ENCODE assay signal across 34 cellular contexts in the genomic region with DNA sequence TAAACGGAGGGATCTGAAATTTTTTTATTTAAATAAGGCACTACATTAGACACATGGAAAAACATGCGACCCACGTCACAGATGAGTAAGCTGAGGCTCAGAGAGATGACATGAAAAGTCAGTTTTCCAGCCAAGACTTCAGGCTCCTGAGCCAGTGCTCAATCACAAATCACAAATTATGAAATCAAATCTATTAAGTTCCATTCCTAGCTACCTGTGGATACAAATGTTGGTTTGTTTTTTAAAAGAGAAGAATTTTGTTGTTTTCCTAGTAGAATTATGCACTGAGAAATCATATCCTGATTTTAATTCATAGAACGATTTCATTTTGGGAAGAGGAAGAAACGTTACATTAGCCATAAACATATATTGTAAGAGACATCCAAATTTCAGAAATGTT.
"Had no signal": no experiment of that assay in that cellular context is flagged by ENCODE, and none has a peak within 500 bp of the region (broad histone marks: within the 10 kb centered on the region; RNA-seq: fewer than 3 reads in every experiment).

No MANE protein-coding gene starts in this region.

- H3K27ac Mint-ChIP-seq: activated B cell treated with CpG ODN at 0.5 μM for 24 hours; activated CD4-positive, alpha-beta memory T cell treated with anti-CD3 and anti-CD28 coated beads for 36 hours; activated naive CD4-positive, alpha-beta T cell treated with anti-CD3 and anti-CD28 coated beads, Interleukin-2, amount 10 ng/mL, durations not matched to agents 7 days and 5 days; activated naive CD8-positive, alpha-beta T cell; activated naive CD8-positive, alpha-beta T cell treated with anti-CD3 and anti-CD28 coated beads, Interleukin-2, amount 50 U/mL, for 24 hours; activated T-helper 1 cell treated with anti-CD3 and anti-CD28 coated beads, Interleukin-12 subunit alpha, Interleukin-12 subunit beta, Interleukin-2, Interleukin-4 antibody, amounts not matched to agents 30 ng/mL and 10 ng/mL and 1 ng/mL, durations not matched to agents 14 hours and 24 hours and 36 hours had no signal

- H3K4me1 Mint-ChIP-seq: activated B cell treated with CpG ODN at 0.5 μM for 24 hours; activated naive CD4-positive, alpha-beta T cell treated with anti-CD3 and anti-CD28 coated beads, Interleukin-2, amount 10 ng/mL, durations not matched to agents 7 days and 5 days; activated naive CD8-positive, alpha-beta T cell treated with anti-CD3 and anti-CD28 coated beads, Interleukin-2, amount 50 U/mL, for 24 hours had no signal

- H3K27me3 ChIP-seq: SJSA1 had no signal

- DNase-seq: activated B cell treated with CpG ODN at 0.5 μM for 24 hours; activated CD4-positive, alpha-beta memory T cell treated with anti-CD3 and anti-CD28 coated beads for 36 hours; activated CD4-positive, alpha-beta T cell treated with anti-CD3 and anti-CD28 coated beads for 4 hours; activated CD4-positive, alpha-beta T cell treated with anti-CD3 and anti-CD28 coated beads, Interleukin-2, amount 50 U/mL, for 1 hour; activated CD4-positive, CD25-positive, alpha-beta regulatory T cell treated with anti-CD3 and anti-CD28 coated beads, Interleukin-2, amount 50 U/mL, for 72 hours; activated CD8-positive, alpha-beta memory T cell treated with anti-CD3 and anti-CD28 coated beads, Interleukin-2, amount 50 U/mL, for 4 hours; activated gamma-delta T cell treated with Interleukin-2 at 50 U/mL for 16 hours; activated naive CD4-positive, alpha-beta T cell treated with anti-CD3 and anti-CD28 coated beads, Interleukin-2, amount 10 ng/mL, durations not matched to agents 7 days and 5 days; activated naive CD8-positive, alpha-beta T cell treated with anti-CD3 and anti-CD28 coated beads, Interleukin-2, amount 50 U/mL, for 24 hours; activated T-cell treated with anti-CD3 and anti-CD28 coated beads for 4 hours; activated T-cell treated with anti-CD3 and anti-CD28 coated beads, Interleukin-2, amount 50 U/mL, for 4 hours; anterior cingulate cortex; caudate nucleus; Kasumi-1; KG1; MM.1S; MV-4-11; NCI-H1092; NCI-H1436 treated with DMSO at 0.1 percent for 48 hours; NCI-H1694 treated with DMSO at 0.1 percent for 48 hours; NCI-H2029; NCI-H345; NCI-H524 treated with DMSO at 0.1 percent for 48 hours; SHP77 treated with DMSO at 0.1 percent for 48 hours; SW 1271; T-helper 1 cell; T-helper 2 cell; T-helper 9 cell had no signal

- H3K27me3 Mint-ChIP-seq: activated B cell treated with CpG ODN at 0.5 μM for 24 hours; activated naive CD4-positive, alpha-beta T cell treated with anti-CD3 and anti-CD28 coated beads, Interleukin-2, amount 10 ng/mL, durations not matched to agents 7 days and 5 days; activated naive CD8-positive, alpha-beta T cell treated with anti-CD3 and anti-CD28 coated beads, Interleukin-2, amount 50 U/mL, for 24 hours had no signal

- H3K4me3 Mint-ChIP-seq: activated B cell treated with CpG ODN at 0.5 μM for 24 hours; activated CD4-positive, alpha-beta memory T cell treated with anti-CD3 and anti-CD28 coated beads for 36 hours; activated naive CD4-positive, alpha-beta T cell treated with anti-CD3 and anti-CD28 coated beads, Interleukin-2, amount 10 ng/mL, durations not matched to agents 7 days and 5 days; activated naive CD8-positive, alpha-beta T cell; activated naive CD8-positive, alpha-beta T cell treated with anti-CD3 and anti-CD28 coated beads, Interleukin-2, amount 50 U/mL, for 24 hours; activated T-cell treated with anti-CD3 and anti-CD28 coated beads, Interleukin-2, amount 50 U/mL, for 4 hours; activated T-helper 1 cell treated with anti-CD3 and anti-CD28 coated beads, Interleukin-12 subunit alpha, Interleukin-12 subunit beta, Interleukin-2, Interleukin-4 antibody, amounts not matched to agents 30 ng/mL and 10 ng/mL and 1 ng/mL, durations not matched to agents 14 hours and 24 hours and 36 hours; brain had no signal

- ATAC-seq: activated naive CD8-positive, alpha-beta T cell treated with anti-CD3 and anti-CD28 coated beads, Interleukin-2, amount 50 U/mL, for 24 hours; activated T-cell treated with anti-CD3 and anti-CD28 coated beads, Interleukin-2, amount 50 U/mL, for 4 hours; Panc1 had no signal

- H3K9me3 Mint-ChIP-seq: activated B cell treated with CpG ODN at 0.5 μM for 24 hours; activated CD4-positive, alpha-beta memory T cell treated with anti-CD3 and anti-CD28 coated beads for 36 hours; activated naive CD4-positive, alpha-beta T cell treated with anti-CD3 and anti-CD28 coated beads, Interleukin-2, amount 10 ng/mL, durations not matched to agents 7 days and 5 days; activated naive CD8-positive, alpha-beta T cell treated with anti-CD3 and anti-CD28 coated beads, Interleukin-2, amount 50 U/mL, for 24 hours; activated T-cell treated with anti-CD3 and anti-CD28 coated beads, Interleukin-2, amount 50 U/mL, for 4 hours; activated T-helper 1 cell treated with anti-CD3 and anti-CD28 coated beads, Interleukin-12 subunit alpha, Interleukin-12 subunit beta, Interleukin-2, Interleukin-4 antibody, amounts not matched to agents 30 ng/mL and 10 ng/mL and 1 ng/mL, durations not matched to agents 14 hours and 24 hours and 36 hours; brain had no signal

- H3K4me3 ChIP-seq: SJSA1 had no signal

- H3K36me3 ChIP-seq: SJSA1 had no signal

- H3K27ac ChIP-seq: SJSA1, VCaP had no signal

- H3K9me3 ChIP-seq: SJSA1 had no signal

- H3K4me1 ChIP-seq: SJSA1 had no signal

- H3K36me3 Mint-ChIP-seq: activated CD4-positive, alpha-beta memory T cell treated with anti-CD3 and anti-CD28 coated beads for 36 hours; activated naive CD4-positive, alpha-beta T cell treated with anti-CD3 and anti-CD28 coated beads, Interleukin-2, amount 10 ng/mL, durations not matched to agents 7 days and 5 days had no signal
